1 cellular context compared by ENCODE assay signal in the genomic region with DNA sequence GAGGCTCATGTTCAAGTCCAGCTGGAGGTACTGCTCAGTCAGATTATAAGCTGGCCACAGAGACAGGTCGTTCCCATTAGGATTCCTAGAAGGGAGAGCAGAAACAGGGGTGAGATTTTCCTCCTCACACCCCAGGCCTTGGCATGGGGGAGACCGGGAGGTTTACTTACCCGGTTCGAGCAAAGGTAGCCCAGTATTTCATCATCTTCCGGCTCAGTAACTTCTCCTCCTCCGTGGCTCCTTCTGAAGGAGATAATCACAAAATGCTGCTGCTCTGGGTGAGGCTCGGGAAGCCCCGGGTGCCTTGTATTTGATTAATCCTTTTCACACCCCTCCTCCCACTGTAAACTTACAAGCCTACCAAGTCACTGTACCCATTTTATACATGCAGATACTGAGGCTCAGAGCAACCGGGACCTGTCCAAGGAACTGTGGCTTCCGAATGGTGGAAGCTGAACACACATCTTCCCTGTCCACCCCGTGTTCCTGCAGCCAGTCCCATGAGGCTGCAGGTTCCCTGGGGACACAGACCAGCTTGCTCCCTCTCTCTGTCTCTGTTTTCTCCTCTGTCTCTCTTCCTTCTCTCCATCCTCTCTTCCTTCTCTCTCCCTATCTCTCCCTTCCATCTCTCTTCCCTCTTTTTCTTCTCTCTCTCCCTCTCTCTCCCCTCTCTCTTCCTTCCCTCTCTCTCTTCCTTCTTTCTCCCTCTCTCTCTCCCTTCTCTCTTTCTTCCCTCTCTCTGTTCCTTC.
TF ChIP-seq lines count a peak whose summit lies in the region.

No MANE protein-coding gene starts in this region.

TF ChIP-seq in K562, 482 proteins besides CTCF, POLR2A, EP300 and RAD21 (continued from another document and continues in another):
- TF ChIP-seq, protein P1, sequence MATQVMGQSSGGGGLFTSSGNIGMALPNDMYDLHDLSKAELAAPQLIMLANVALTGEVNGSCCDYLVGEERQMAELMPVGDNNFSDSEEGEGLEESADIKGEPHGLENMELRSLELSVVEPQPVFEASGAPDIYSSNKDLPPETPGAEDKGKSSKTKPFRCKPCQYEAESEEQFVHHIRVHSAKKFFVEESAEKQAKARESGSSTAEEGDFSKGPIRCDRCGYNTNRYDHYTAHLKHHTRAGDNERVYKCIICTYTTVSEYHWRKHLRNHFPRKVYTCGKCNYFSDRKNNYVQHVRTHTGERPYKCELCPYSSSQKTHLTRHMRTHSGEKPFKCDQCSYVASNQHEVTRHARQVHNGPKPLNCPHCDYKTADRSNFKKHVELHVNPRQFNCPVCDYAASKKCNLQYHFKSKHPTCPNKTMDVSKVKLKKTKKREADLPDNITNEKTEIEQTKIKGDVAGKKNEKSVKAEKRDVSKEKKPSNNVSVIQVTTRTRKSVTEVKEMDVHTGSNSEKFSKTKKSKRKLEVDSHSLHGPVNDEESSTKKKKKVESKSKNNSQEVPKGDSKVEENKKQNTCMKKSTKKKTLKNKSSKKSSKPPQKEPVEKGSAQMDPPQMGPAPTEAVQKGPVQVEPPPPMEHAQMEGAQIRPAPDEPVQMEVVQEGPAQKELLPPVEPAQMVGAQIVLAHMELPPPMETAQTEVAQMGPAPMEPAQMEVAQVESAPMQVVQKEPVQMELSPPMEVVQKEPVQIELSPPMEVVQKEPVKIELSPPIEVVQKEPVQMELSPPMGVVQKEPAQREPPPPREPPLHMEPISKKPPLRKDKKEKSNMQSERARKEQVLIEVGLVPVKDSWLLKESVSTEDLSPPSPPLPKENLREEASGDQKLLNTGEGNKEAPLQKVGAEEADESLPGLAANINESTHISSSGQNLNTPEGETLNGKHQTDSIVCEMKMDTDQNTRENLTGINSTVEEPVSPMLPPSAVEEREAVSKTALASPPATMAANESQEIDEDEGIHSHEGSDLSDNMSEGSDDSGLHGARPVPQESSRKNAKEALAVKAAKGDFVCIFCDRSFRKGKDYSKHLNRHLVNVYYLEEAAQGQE (CRISPR knock-in tag; IDR thresholded peaks at IDR 0.05; ENCODE audit: low read depth), result no peak
- TF ChIP-seq, protein P2, sequence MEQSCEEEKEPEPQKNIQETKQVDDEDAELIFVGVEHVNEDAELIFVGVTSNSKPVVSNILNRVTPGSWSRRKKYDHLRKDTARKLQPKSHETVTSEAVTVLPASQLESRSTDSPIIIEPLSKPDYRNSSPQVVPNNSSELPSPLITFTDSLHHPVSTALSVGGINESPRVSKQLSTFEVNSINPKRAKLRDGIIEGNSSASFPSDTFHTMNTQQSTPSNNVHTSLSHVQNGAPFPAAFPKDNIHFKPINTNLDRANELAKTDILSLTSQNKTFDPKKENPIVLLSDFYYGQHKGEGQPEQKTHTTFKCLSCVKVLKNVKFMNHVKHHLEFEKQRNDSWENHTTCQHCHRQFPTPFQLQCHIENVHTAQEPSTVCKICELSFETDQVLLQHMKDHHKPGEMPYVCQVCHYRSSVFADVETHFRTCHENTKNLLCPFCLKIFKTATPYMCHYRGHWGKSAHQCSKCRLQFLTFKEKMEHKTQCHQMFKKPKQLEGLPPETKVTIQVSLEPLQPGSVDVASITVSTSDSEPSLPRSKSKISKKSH (CRISPR knock-in tag; IDR thresholded peaks at IDR 0.05), result no peak
- TF ChIP-seq ZKSCAN3 (CRISPR knock-in tag; IDR thresholded peaks at IDR 0.05) (no peak), ZFP36 (IDR thresholded peaks at IDR 0.05; ENCODE audit: low read depth, low read length, partially characterized antibody) (no peak), NCOA2 (IDR thresholded peaks at IDR 0.05; ENCODE audit: partially characterized antibody in 2 of 2) (no peak), RFX7 (CRISPR knock-in tag; IDR thresholded peaks at IDR 0.05) (no peak), KLF6 (CRISPR knock-in tag; IDR thresholded peaks at IDR 0.05; ENCODE audit: borderline replicate concordance) (no peak), POLR2B (IDR thresholded peaks at IDR 0.05; ENCODE audit: low read depth, partially characterized antibody) (no peak), NR4A1 (CRISPR knock-in tag; IDR thresholded peaks at IDR 0.05) (no peak), NR4A1 (tag; IDR thresholded peaks at IDR 0.05) (no peak), CEBPB (tag; IDR thresholded peaks at IDR 0.05) (0 out of 2 replicates have a peak, but pooled peaks have one; percentile 13), ETV6 (IDR thresholded peaks at IDR 0.05; ENCODE audit: borderline replicate concordance in 1 of 2, low read depth in 2 of 2, low read length in 1 of 2) (no peak), ETV6 (CRISPR knock-in tag; IDR thresholded peaks at IDR 0.05; ENCODE audit: borderline replicate concordance) (no peak), YBX1 (IDR thresholded peaks at IDR 0.05) (no peak), ATF7 (IDR thresholded peaks at IDR 0.05) (peak; percentile 51), HMGN3 (IDR thresholded peaks at IDR 0.05; ENCODE audit: borderline replicate concordance, extremely low read depth, insufficient read length, low read depth, low read length) (no peak), RBM34 (IDR thresholded peaks at IDR 0.05; ENCODE audit: borderline replicate concordance, insufficient read depth, low read length) (no peak), ZNF121 (CRISPR knock-in tag; conservative IDR thresholded peaks at IDR 0.05) (no peak), ZNF134 (CRISPR knock-in tag; conservative IDR thresholded peaks at IDR 0.05) (no peak), RUNX1 (IDR thresholded peaks at IDR 0.05; ENCODE audit: low read depth) (no peak), BRCA1 (IDR thresholded peaks at IDR 0.05) (no peak), BRCA1 (CRISPR knock-in tag; IDR thresholded peaks at IDR 0.05) (no peak), ZNF184 (CRISPR knock-in tag; IDR thresholded peaks at IDR 0.05) (no peak), RBBP5 (IDR thresholded peaks at IDR 0.05; ENCODE audit: borderline replicate concordance, insufficient read depth, low read length, poor library complexity, severe bottlenecking) (no peak), DPF2 (IDR thresholded peaks at IDR 0.05) (0 out of 2 replicates have a peak, but pooled peaks have one; percentile 15), RBFOX2 (IDR thresholded peaks at IDR 0.05; ENCODE audit: low read depth, low read length) (peak; percentile 37; the same call in 1 of the 2 replicates), ZNF143 (CRISPR knock-in tag; IDR thresholded peaks at IDR 0.05) (no peak), ZNF584 (CRISPR knock-in tag; IDR thresholded peaks at IDR 0.05; ENCODE audit: low read depth) (no peak), SMARCE1 (IDR thresholded peaks at IDR 0.05) (no peak; the same call in 1 of the 2 replicates), TBL1XR1 (IDR thresholded peaks at IDR 0.05; ENCODE audit: low read length in 2 of 2) (no peak), KLF10 (CRISPR knock-in tag; IDR thresholded peaks at IDR 0.05) (no peak), XRCC4 (IDR thresholded peaks at IDR 0.05; ENCODE audit: extremely low read depth, insufficient read depth, insufficient read length) (no peak), SMARCC2 (IDR thresholded peaks at IDR 0.05; ENCODE audit: low read depth) (no peak), LEF1 (IDR thresholded peaks at IDR 0.05) (no peak), ERF (CRISPR knock-in tag; IDR thresholded peaks at IDR 0.05) (no peak), ZNF695 (CRISPR knock-in tag; IDR thresholded peaks at IDR 0.05) (no peak), NCOA1 (IDR thresholded peaks at IDR 0.05; ENCODE audit: low read depth) (no peak), TSC22D4 (tag; IDR thresholded peaks at IDR 0.05) (no peak)
- TF ChIP-seq, protein P3, sequence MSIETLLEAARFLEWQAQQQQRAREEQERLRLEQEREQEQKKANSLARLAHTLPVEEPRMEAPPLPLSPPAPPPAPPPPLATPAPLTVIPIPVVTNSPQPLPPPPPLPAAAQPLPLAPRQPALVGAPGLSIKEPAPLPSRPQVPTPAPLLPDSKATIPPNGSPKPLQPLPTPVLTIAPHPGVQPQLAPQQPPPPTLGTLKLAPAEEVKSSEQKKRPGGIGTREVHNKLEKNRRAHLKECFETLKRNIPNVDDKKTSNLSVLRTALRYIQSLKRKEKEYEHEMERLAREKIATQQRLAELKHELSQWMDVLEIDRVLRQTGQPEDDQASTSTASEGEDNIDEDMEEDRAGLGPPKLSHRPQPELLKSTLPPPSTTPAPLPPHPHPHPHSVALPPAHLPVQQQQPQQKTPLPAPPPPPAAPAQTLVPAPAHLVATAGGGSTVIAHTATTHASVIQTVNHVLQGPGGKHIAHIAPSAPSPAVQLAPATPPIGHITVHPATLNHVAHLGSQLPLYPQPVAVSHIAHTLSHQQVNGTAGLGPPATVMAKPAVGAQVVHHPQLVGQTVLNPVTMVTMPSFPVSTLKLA (conservative IDR thresholded peaks at IDR 0.05), result no peak
- TF ChIP-seq, protein P4, sequence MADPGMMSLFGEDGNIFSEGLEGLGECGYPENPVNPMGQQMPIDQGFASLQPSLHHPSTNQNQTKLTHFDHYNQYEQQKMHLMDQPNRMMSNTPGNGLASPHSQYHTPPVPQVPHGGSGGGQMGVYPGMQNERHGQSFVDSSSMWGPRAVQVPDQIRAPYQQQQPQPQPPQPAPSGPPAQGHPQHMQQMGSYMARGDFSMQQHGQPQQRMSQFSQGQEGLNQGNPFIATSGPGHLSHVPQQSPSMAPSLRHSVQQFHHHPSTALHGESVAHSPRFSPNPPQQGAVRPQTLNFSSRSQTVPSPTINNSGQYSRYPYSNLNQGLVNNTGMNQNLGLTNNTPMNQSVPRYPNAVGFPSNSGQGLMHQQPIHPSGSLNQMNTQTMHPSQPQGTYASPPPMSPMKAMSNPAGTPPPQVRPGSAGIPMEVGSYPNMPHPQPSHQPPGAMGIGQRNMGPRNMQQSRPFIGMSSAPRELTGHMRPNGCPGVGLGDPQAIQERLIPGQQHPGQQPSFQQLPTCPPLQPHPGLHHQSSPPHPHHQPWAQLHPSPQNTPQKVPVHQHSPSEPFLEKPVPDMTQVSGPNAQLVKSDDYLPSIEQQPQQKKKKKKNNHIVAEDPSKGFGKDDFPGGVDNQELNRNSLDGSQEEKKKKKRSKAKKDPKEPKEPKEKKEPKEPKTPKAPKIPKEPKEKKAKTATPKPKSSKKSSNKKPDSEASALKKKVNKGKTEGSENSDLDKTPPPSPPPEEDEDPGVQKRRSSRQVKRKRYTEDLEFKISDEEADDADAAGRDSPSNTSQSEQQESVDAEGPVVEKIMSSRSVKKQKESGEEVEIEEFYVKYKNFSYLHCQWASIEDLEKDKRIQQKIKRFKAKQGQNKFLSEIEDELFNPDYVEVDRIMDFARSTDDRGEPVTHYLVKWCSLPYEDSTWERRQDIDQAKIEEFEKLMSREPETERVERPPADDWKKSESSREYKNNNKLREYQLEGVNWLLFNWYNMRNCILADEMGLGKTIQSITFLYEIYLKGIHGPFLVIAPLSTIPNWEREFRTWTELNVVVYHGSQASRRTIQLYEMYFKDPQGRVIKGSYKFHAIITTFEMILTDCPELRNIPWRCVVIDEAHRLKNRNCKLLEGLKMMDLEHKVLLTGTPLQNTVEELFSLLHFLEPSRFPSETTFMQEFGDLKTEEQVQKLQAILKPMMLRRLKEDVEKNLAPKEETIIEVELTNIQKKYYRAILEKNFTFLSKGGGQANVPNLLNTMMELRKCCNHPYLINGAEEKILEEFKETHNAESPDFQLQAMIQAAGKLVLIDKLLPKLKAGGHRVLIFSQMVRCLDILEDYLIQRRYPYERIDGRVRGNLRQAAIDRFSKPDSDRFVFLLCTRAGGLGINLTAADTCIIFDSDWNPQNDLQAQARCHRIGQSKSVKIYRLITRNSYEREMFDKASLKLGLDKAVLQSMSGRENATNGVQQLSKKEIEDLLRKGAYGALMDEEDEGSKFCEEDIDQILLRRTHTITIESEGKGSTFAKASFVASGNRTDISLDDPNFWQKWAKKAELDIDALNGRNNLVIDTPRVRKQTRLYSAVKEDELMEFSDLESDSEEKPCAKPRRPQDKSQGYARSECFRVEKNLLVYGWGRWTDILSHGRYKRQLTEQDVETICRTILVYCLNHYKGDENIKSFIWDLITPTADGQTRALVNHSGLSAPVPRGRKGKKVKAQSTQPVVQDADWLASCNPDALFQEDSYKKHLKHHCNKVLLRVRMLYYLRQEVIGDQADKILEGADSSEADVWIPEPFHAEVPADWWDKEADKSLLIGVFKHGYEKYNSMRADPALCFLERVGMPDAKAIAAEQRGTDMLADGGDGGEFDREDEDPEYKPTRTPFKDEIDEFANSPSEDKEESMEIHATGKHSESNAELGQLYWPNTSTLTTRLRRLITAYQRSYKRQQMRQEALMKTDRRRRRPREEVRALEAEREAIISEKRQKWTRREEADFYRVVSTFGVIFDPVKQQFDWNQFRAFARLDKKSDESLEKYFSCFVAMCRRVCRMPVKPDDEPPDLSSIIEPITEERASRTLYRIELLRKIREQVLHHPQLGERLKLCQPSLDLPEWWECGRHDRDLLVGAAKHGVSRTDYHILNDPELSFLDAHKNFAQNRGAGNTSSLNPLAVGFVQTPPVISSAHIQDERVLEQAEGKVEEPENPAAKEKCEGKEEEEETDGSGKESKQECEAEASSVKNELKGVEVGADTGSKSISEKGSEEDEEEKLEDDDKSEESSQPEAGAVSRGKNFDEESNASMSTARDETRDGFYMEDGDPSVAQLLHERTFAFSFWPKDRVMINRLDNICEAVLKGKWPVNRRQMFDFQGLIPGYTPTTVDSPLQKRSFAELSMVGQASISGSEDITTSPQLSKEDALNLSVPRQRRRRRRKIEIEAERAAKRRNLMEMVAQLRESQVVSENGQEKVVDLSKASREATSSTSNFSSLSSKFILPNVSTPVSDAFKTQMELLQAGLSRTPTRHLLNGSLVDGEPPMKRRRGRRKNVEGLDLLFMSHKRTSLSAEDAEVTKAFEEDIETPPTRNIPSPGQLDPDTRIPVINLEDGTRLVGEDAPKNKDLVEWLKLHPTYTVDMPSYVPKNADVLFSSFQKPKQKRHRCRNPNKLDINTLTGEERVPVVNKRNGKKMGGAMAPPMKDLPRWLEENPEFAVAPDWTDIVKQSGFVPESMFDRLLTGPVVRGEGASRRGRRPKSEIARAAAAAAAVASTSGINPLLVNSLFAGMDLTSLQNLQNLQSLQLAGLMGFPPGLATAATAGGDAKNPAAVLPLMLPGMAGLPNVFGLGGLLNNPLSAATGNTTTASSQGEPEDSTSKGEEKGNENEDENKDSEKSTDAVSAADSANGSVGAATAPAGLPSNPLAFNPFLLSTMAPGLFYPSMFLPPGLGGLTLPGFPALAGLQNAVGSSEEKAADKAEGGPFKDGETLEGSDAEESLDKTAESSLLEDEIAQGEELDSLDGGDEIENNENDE (IDR thresholded peaks at IDR 0.05; ENCODE audit: low read depth, low read length), result no peak
- TF ChIP-seq, protein P5, sequence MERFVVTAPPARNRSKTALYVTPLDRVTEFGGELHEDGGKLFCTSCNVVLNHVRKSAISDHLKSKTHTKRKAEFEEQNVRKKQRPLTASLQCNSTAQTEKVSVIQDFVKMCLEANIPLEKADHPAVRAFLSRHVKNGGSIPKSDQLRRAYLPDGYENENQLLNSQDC (CRISPR knock-in tag; IDR thresholded peaks at IDR 0.05), result no peak
